Comparison of ENCODE assay signal across 8 cellular contexts in the genomic region with DNA sequence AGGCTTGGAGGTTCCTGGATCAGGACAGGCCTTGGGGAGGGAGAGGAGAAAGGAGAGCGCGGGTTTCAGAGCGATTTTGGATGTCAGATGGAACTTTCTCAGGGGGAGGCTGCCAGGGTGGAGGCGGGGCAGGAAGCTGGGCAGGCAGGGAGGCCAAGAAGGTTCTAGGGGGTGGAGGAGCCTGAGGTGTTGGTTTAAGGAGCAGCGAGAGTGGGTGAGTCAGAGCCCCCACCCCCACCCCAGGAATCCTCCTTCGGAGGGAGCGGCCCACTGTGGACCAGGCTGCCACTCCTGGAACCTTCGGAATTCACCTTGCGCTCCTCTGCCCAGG. TPM values are rescaled to one million over a fixed set of nuclear protein-coding genes. Genes with fewer than 3 reads are reported as not detected.
DNase-seq lines count a peak whose midpoint lies in the region; FAIRE-seq and TF ChIP-seq lines count a peak whose summit lies in the region.

No MANE protein-coding gene starts in this region.

- H3K27me3 ChIP-seq in mucosa of stomach (ENCODE audit: control insufficient read depth, insufficient read depth, low read length): no peaks in the 10 kb centered on the region

- FAIRE-seq in RCC 7860 (lab: Jason Lieb, UNC): no peak

- peak overlapping the region; percentile 60 for H3K9ac ChIP-seq in mucosa of stomach (ENCODE audit: low read length)

- peak overlapping the region; percentile 82 for H3K4me3 Mint-ChIP-seq in endothelial cell (ENCODE audit: unreplicated experiment)

- peaks cover 53% of the 10 kb centered on the region for H3K36me3 Mint-ChIP-seq in endothelial cell (ENCODE audit: low read depth, unreplicated experiment)

- H3K9me3 Mint-ChIP-seq in endothelial cell (ENCODE audit: unreplicated experiment): peaks cover 4% of the 10 kb centered on the region

- H3K36me3 ChIP-seq in mucosa of stomach (ENCODE audit: control insufficient read depth, insufficient read depth, low read length): no peaks in the 10 kb centered on the region

- peak overlapping the region; percentile 97 for H3K27ac Mint-ChIP-seq in endothelial cell (ENCODE audit: unreplicated experiment)

- peaks cover 7% of the 10 kb centered on the region for H3K27me3 Mint-ChIP-seq in endothelial cell (ENCODE audit: unreplicated experiment)

- no peaks in the 10 kb centered on the region for H3K9me3 ChIP-seq in mucosa of stomach (ENCODE audit: control insufficient read depth, low read length)

- H3K4me1 ChIP-seq in mucosa of stomach (ENCODE audit: control insufficient read depth, insufficient read depth, low read length): peaks cover 27% of the 10 kb centered on the region

- TF ChIP-seq CTCF in endothelial cell (IDR thresholded peaks at IDR 0.05; ENCODE audit: unreplicated experiment): no peak

- peak; percentile 90 for DNase-seq in ELF-1 (ENCODE audit: low read depth, low spot score)
- DNase-seq in RCC 7860 (ENCODE audit: low spot score): peak; percentile 55
- peak; percentile 36 for DNase-seq in endothelial cell (ENCODE audit: low spot score)
- no peak for DNase-seq in NCI-H2107 (lab: John Stamatoyannopoulos, UW)
- no peak for DNase-seq in AML-193 (lab: John Stamatoyannopoulos, UW)
- no peak for DNase-seq in midbrain (lab: John Stamatoyannopoulos, UW)
- DNase-seq in NCI-H1048 (lab: John Stamatoyannopoulos, UW): no peak

- H3K4me1 Mint-ChIP-seq in endothelial cell (ENCODE audit: unreplicated experiment): peaks cover 25% of the 10 kb centered on the region

- peak overlapping the region; percentile 19 for H3K4me3 ChIP-seq in mucosa of stomach (ENCODE audit: low read length)

RNA-seq across cellular contexts. Expression of a gene that starts 15.9 kb away (rescaled TPM):
- 324 TPM for total RNA-seq in endothelial cell (ENCODE audit: unreplicated experiment)

RNA-seq across cellular contexts. Expression of a gene that starts 16.2 kb away (rescaled TPM):
- 81.5 TPM for total RNA-seq in endothelial cell (ENCODE audit: unreplicated experiment)

RNA-seq across cellular contexts. Expression of a gene that starts 49.1 kb away (rescaled TPM):
- total RNA-seq in endothelial cell (ENCODE audit: unreplicated experiment): 791 TPM

Comparison
In these comparisons a context has a peak if more than half of its experiments do, and no peak if none do; other contexts are left out.
1. DNase-seq: peak in ELF-1 (single experiment), RCC 7860 (single experiment) and endothelial cell (single experiment); none in NCI-H2107 (single experiment), AML-193 (0 of 2), midbrain (single experiment) and NCI-H1048 (single experiment).